In the genomic region with DNA sequence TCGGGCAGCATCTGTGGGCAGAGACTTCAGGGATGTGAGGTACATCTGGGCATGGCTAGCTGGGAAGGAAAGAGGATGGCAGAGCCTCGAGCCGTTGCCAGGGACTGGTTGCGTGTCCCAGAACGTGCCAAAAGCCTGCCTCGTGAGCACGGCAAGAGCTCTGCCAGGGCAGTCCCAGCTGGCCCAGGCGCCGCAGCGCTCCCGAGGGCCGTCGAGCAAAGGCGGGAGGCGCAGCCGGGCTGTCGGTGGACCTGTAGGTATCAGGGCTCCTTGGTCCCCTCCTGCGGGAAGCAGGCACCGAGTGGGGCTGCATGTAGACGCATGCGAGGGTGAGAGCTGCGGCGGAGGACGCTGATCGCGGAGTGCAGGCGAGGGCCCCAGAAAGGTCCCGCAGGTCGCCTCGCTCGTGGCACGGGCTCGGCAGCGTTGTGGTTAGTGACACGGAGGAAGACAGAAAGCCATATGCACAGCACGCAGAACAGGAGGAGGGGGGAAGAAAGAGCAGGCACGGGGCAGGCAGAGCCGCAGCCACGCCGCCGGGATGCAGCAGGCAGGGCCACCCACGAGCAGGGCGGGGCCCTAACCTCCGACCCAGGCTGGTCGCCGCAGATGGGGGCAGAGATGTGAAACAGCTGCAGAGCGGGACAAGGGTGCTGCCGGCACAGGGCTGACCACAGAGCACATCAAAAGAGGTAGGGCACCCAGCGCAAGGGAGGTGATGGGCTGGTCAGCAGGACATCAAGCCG, we compare ENCODE assay signal across 8 cellular contexts. TPM values are rescaled to one million over a fixed set of nuclear protein-coding genes. Genes with fewer than 3 reads are reported as not detected.
A peak's percentile ranks its signal among the peaks of the same experiment; 100 is the strongest.
DNase-seq lines count a peak whose midpoint lies in the region; ATAC-seq, FAIRE-seq and TF ChIP-seq lines count a peak whose summit lies in the region.

No MANE protein-coding gene starts in this region.

- no peaks in the 10 kb centered on the region for H3K27me3 Mint-ChIP-seq in T-helper 17 cell
- no peaks in the 10 kb centered on the region for H3K27me3 Mint-ChIP-seq in osteocyte (ENCODE audit: unreplicated experiment)

- no peak overlapping the region; a peak in 1 of 20 replicates for H3K4me3 ChIP-seq in BLaER1 treated with 17β-estradiol and CSF1 and Interleukin-3, amounts not matched to agents 10 nM and 100 nM

- H3K9me3 ChIP-seq in BLaER1 treated with 17β-estradiol and CSF1 and Interleukin-3, amounts not matched to agents 10 nM and 100 nM (replicated peaks in 1 of 11), result no peaks in the 10 kb centered on the region
- H3K9me3 ChIP-seq in T-helper 17 cell (ENCODE audit: control insufficient read depth, low read length, poor library complexity, severe bottlenecking), result no peaks in the 10 kb centered on the region

- no peak overlapping the region for H3K9ac ChIP-seq in BLaER1 treated with 17β-estradiol and CSF1 and Interleukin-3, amounts not matched to agents 10 nM and 100 nM

- H3K4me2 ChIP-seq in BLaER1 treated with 17β-estradiol and CSF1 and Interleukin-3, amounts not matched to agents 10 nM and 100 nM, result peak overlapping the region; percentile 69 to 100 (median 96)

- H3K4me3 Mint-ChIP-seq in T-helper 17 cell (peak overlapping the region; percentile 89), osteocyte (ENCODE audit: unreplicated experiment) (peak overlapping the region; percentile 71)

- peaks cover 50 to 92% (median 81%) of the 10 kb centered on the region in 10 experiments for H3K4me1 ChIP-seq in BLaER1 treated with 17β-estradiol and CSF1 and Interleukin-3, amounts not matched to agents 10 nM and 100 nM

- TF ChIP-seq POLR2A in H54 (IDR thresholded peaks at IDR 0.05; ENCODE audit: low read depth, low read length), result no peak

- no peak overlapping the region for H3K27ac ChIP-seq in BLaER1 treated with 17β-estradiol and CSF1 and Interleukin-3, amounts not matched to agents 10 nM and 100 nM

- H3K36me3 Mint-ChIP-seq in T-helper 17 cell (ENCODE audit: low read depth), result no peaks in the 10 kb centered on the region
- no peaks in the 10 kb centered on the region for H3K36me3 Mint-ChIP-seq in osteocyte (ENCODE audit: unreplicated experiment)

- peaks cover 51% of the 10 kb centered on the region for H3K4me1 Mint-ChIP-seq in T-helper 17 cell
- H3K4me1 Mint-ChIP-seq in osteocyte (ENCODE audit: unreplicated experiment), result peaks cover 73% of the 10 kb centered on the region

- peaks cover 31 to 87% (median 44%) of the 10 kb centered on the region in 11 experiments; a peak in 20 of 22 replicates for H4K20me1 ChIP-seq in BLaER1 treated with 17β-estradiol and CSF1 and Interleukin-3, amounts not matched to agents 10 nM and 100 nM

- no peaks in the 10 kb centered on the region for H3K36me3 ChIP-seq in BLaER1 treated with 17β-estradiol and CSF1 and Interleukin-3, amounts not matched to agents 10 nM and 100 nM

- DNase-seq in T-helper 17 cell (peak in 1 of 3 donors; percentile 53), epidermal melanocyte (ENCODE audit: insufficient read length, low spot score) (peak; percentile 66), osteocyte (ENCODE audit: extremely low spot score, unreplicated experiment) (no peak), H54 (ENCODE audit: insufficient read length, low spot score) (no peak)

- peak; percentile 88 for ATAC-seq in T-helper 17 cell
- no peak for ATAC-seq in GM19324 (IDR thresholded peaks at IDR 0.05; ENCODE audit: low FRiP score, unreplicated experiment)
- ATAC-seq in HG03571 (IDR thresholded peaks at IDR 0.05; ENCODE audit: unreplicated experiment), result no peak
- ATAC-seq in HG03469 (IDR thresholded peaks at IDR 0.05; ENCODE audit: unreplicated experiment), result no peak

- TF ChIP-seq CTCF in osteocyte (IDR thresholded peaks at IDR 0.05), result no peak

- H3K27me3 ChIP-seq in BLaER1 treated with 17β-estradiol and CSF1 and Interleukin-3, amounts not matched to agents 10 nM and 100 nM, result peaks cover 41 to 64% (median 52%) of the 10 kb centered on the region in 11 experiments

- no peak for FAIRE-seq in H54 (lab: Jason Lieb, UNC)

- no peaks in the 10 kb centered on the region for H3K9me3 Mint-ChIP-seq in osteocyte (ENCODE audit: unreplicated experiment)

- H3K27ac Mint-ChIP-seq in T-helper 17 cell (peak overlapping the region; percentile 94), osteocyte (ENCODE audit: unreplicated experiment) (peak overlapping the region; percentile 76)

RNA-seq across cellular contexts. Expression of gene LSP1, which starts 18.0 kb away (rescaled TPM):
- total RNA-seq in T-helper 17 cell (100 to 1,000 TPM; 297 to 299 TPM), osteocyte (26.9 and 29.5 TPM in 2 replicates)

RNA-seq across cellular contexts. Expression of gene PRR33, which starts 20.8 kb away (rescaled TPM):
- total RNA-seq in T-helper 17 cell, result not detected
- total RNA-seq in osteocyte, result not detected in 2 replicates

RNA-seq across cellular contexts. Expression of gene TNNI2, which starts 32.1 kb away (rescaled TPM):
- not detected for total RNA-seq in T-helper 17 cell
- 1.0 and 1.1 TPM in 2 replicates for total RNA-seq in osteocyte

RNA-seq across cellular contexts. Expression of gene SYT8, which starts 36.1 kb away (rescaled TPM):
- total RNA-seq in T-helper 17 cell (not detected), osteocyte (5.0 and 6.2 TPM in 2 replicates)

RNA-seq across cellular contexts. Expression of gene TNNT3, which starts 48.6 kb away (rescaled TPM):
- total RNA-seq in T-helper 17 cell (1 to 10 TPM; 7.4 to 8.9 TPM), osteocyte (2.6 and 4.4 TPM in 2 replicates)
